Comparison of ENCODE assay signal across 8 cellular contexts in genomic region chr2:217785544-217786045, GRCh38.
A peak's percentile ranks its signal among the peaks of the same experiment; 100 is the strongest.
DNase-seq lines count a peak whose midpoint lies in the region; ATAC-seq and TF ChIP-seq lines count a peak whose summit lies in the region.

No MANE protein-coding gene starts in this region.

- H3K4me1 ChIP-seq in CD4-positive, CD25-positive, alpha-beta regulatory T cell (ENCODE audit: control insufficient read depth, insufficient read depth, low read length, poor library complexity, severe bottlenecking), result no peaks in the 10 kb centered on the region
- peaks cover 16% of the 10 kb centered on the region for H3K4me1 ChIP-seq in psoas muscle
- no peaks in the 10 kb centered on the region for H3K4me1 ChIP-seq in uterus

- intact Hi-C loops in cardiac septum (cut with DNase I) (loop anchor here (2.0 to 5.0 kb wide), 2 partner anchors 162 to 283 kb away; partner anchors contain the start of gene RUFY4), psoas muscle (cut with DNase I) (loop anchor here (1.0 to 5.0 kb wide), 4 partner anchors 203 to 282 kb away; partner anchors contain the start of gene RUFY4 (in 1 of the 2)), uterus (cut with DNase I; ENCODE audit: low total_unique reads) (loop anchor here (2.0 to 5.0 kb wide), 3 partner anchors 102 to 249 kb away; no protein-coding TSS in a partner anchor)

- TF ChIP-seq CTCF in LNCAP (IDR thresholded peaks at IDR 0.05), result peak; percentile 86
- peak; percentile 95 for TF ChIP-seq CTCF in psoas muscle (IDR thresholded peaks at IDR 0.05)
- TF ChIP-seq CTCF in uterus (IDR thresholded peaks at IDR 0.05), result peak; percentile 93 to 96 (median 96)

- ATAC-seq in CD4-positive, CD25-positive, alpha-beta regulatory T cell (ENCODE audit: low read depth in 2 of 2), result peak; percentile 45 to 53
- ATAC-seq in GM19395 (IDR thresholded peaks at IDR 0.05; ENCODE audit: unreplicated experiment) (peak; percentile 71), psoas muscle (peak; percentile 64 to 72 (median 69))

- no peaks in the 10 kb centered on the region for H3K9me3 ChIP-seq in CD4-positive, CD25-positive, alpha-beta regulatory T cell (ENCODE audit: control insufficient read depth in 2 of 2, low read length in 2 of 2)
- no peaks in the 10 kb centered on the region for H3K9me3 ChIP-seq in psoas muscle
- H3K9me3 ChIP-seq in uterus, result peaks cover 0 to 8% of the 10 kb centered on the region in 2 donors

- H3K4me3 Mint-ChIP-seq in CD4-positive, CD25-positive, alpha-beta regulatory T cell, result peak overlapping the region in 1 of 4 donors; percentile 60
- no peak overlapping the region for H3K4me3 Mint-ChIP-seq in activated naive CD8-positive, alpha-beta T cell treated with anti-CD3 and anti-CD28 coated beads for 36 hours

- H3K27ac ChIP-seq in CD4-positive, CD25-positive, alpha-beta regulatory T cell (ENCODE audit: insufficient read depth, low read length, poor library complexity, severe bottlenecking), result no peak overlapping the region
- no peak overlapping the region for H3K27ac ChIP-seq in psoas muscle
- H3K27ac ChIP-seq in uterus, result peak overlapping the region in 1 of 2 donors; percentile 3

- peaks cover 3% of the 10 kb centered on the region for H3K36me3 Mint-ChIP-seq in CD4-positive, CD25-positive, alpha-beta regulatory T cell
- H3K36me3 Mint-ChIP-seq in activated naive CD8-positive, alpha-beta T cell treated with anti-CD3 and anti-CD28 coated beads for 36 hours, result peaks cover 4% of the 10 kb centered on the region

- peaks cover 6 to 34% (median 15%) of the 10 kb centered on the region in 4 donors for H3K4me1 Mint-ChIP-seq in CD4-positive, CD25-positive, alpha-beta regulatory T cell
- H3K4me1 Mint-ChIP-seq in activated naive CD8-positive, alpha-beta T cell treated with anti-CD3 and anti-CD28 coated beads for 36 hours, result peaks cover 7% of the 10 kb centered on the region

- peaks cover 0 to 12% (median 2%) of the 10 kb centered on the region in 7 donors for H3K9me3 Mint-ChIP-seq in CD4-positive, CD25-positive, alpha-beta regulatory T cell
- peaks cover 11% of the 10 kb centered on the region for H3K9me3 Mint-ChIP-seq in activated naive CD8-positive, alpha-beta T cell treated with anti-CD3 and anti-CD28 coated beads for 36 hours

- H3K27me3 ChIP-seq in CD4-positive, CD25-positive, alpha-beta regulatory T cell (ENCODE audit: control insufficient read depth, insufficient read depth, low read length), result no peaks in the 10 kb centered on the region
- H3K27me3 ChIP-seq in psoas muscle (ENCODE audit: insufficient read depth in 3 of 3, low read length in 2 of 3) (no peaks in the 10 kb centered on the region), uterus (no peaks in the 10 kb centered on the region)

- TF ChIP-seq POLR2A in uterus (IDR thresholded peaks at IDR 0.05), result no peak

- 17 to 21% (median 19%) methylated on average over 8 to 10 of the region's 10 CpGs for WGBS in psoas muscle, 3 donors

- peak; percentile 41 to 59 (median 57) for DNase-seq in CD4-positive, CD25-positive, alpha-beta regulatory T cell
- DNase-seq in SKM-1 (lab: John Stamatoyannopoulos, UW; ENCODE audit: unreplicated experiment) (peak; percentile 61), cardiac septum (ENCODE audit: low spot score) (peak; percentile 90), psoas muscle (peak; percentile 78 to 88), uterus (peak; percentile 83 to 84)
- DNase-seq in activated naive CD8-positive, alpha-beta T cell treated with anti-CD3 and anti-CD28 coated beads for 36 hours, result peak; percentile 67

- peak overlapping the region in 1 of 3 donors; percentile 16 for H3K27ac Mint-ChIP-seq in CD4-positive, CD25-positive, alpha-beta regulatory T cell
- no peak overlapping the region for H3K27ac Mint-ChIP-seq in activated naive CD8-positive, alpha-beta T cell treated with anti-CD3 and anti-CD28 coated beads for 36 hours

- no peaks in the 10 kb centered on the region for H3K36me3 ChIP-seq in CD4-positive, CD25-positive, alpha-beta regulatory T cell (ENCODE audit: control insufficient read depth, insufficient read depth, low read length)
- H3K36me3 ChIP-seq in psoas muscle (ENCODE audit: insufficient read depth in 1 of 2, low read depth in 1 of 2), result peaks cover 0 to 32% of the 10 kb centered on the region in 2 donors
- no peaks in the 10 kb centered on the region for H3K36me3 ChIP-seq in uterus

- H3K4me3 ChIP-seq in CD4-positive, CD25-positive, alpha-beta regulatory T cell (ENCODE audit: low read depth, low read length), result no peak overlapping the region
- H3K4me3 ChIP-seq in psoas muscle (no peak overlapping the region), uterus (no peak overlapping the region)

- no peaks in the 10 kb centered on the region for H3K27me3 Mint-ChIP-seq in CD4-positive, CD25-positive, alpha-beta regulatory T cell
- H3K27me3 Mint-ChIP-seq in activated naive CD8-positive, alpha-beta T cell treated with anti-CD3 and anti-CD28 coated beads for 36 hours, result no peaks in the 10 kb centered on the region
